Comparison of ENCODE assay signal across 9 cellular contexts in genomic region chr6:163756079-163756478, GRCh38.
A peak's percentile ranks its signal among the peaks of the same experiment; 100 is the strongest.
DNase-seq lines count a peak whose midpoint lies in the region; ATAC-seq and TF ChIP-seq lines count a peak whose summit lies in the region.
"Had no signal": no experiment of that assay in that cellular context is flagged by ENCODE, and none has a peak within 500 bp of the region (broad histone marks: within the 10 kb centered on the region; RNA-seq: fewer than 3 reads in every experiment).

No MANE protein-coding gene starts in this region.

- H3K36me3 Mint-ChIP-seq in Caco-2 (ENCODE audit: insufficient read depth, unreplicated experiment) (no peaks in the 10 kb centered on the region), progenitor cell of endocrine pancreas (ENCODE audit: insufficient read depth) (no peaks in the 10 kb centered on the region)

- no peaks in the 10 kb centered on the region for H3K27me3 ChIP-seq in right cardiac atrium (ENCODE audit: control insufficient read depth, insufficient read depth)
- no peaks in the 10 kb centered on the region for H3K27me3 ChIP-seq in Caco-2 (replicated peaks; ENCODE audit: control insufficient read depth, insufficient read depth, low read length)

- H3K4me1 Mint-ChIP-seq in Caco-2 (ENCODE audit: low read depth, unreplicated experiment) (no peaks in the 10 kb centered on the region), progenitor cell of endocrine pancreas (ENCODE audit: low read depth) (no peaks in the 10 kb centered on the region)

- peaks cover 27% of the 10 kb centered on the region for H3K9me3 Mint-ChIP-seq in Caco-2 (ENCODE audit: unreplicated experiment)
- peaks cover 4% of the 10 kb centered on the region for H3K9me3 Mint-ChIP-seq in progenitor cell of endocrine pancreas (ENCODE audit: low read depth)

- H3K27ac Mint-ChIP-seq in Caco-2 (ENCODE audit: unreplicated experiment): no peak overlapping the region
- no peak overlapping the region for H3K27ac Mint-ChIP-seq in progenitor cell of endocrine pancreas

- H3K4me3 ChIP-seq in right cardiac atrium (ENCODE audit: low read length) (no peak overlapping the region), Caco-2 (ENCODE audit: low read depth, low read length) (no peak overlapping the region)

- no peaks in the 10 kb centered on the region for H3K9me3 ChIP-seq in right cardiac atrium (ENCODE audit: control insufficient read depth, low read length)
- H3K9me3 ChIP-seq in Caco-2: no peaks in the 10 kb centered on the region

- H3K27ac ChIP-seq in right cardiac atrium (ENCODE audit: low read length): no peak overlapping the region

- BruUV-seq in Caco-2 (replicated peaks; lab: Mats Ljungman, UMichigan): no TSS peak

- 80% methylated on average over 4 of the region's 4 CpGs for WGBS in right cardiac atrium

- no peaks in the 10 kb centered on the region for H3K36me3 ChIP-seq in Caco-2 (ENCODE audit: control insufficient read depth, insufficient read depth, low read length)

- TF ChIP-seq CTCF in Caco-2 (IDR thresholded peaks at IDR 0.05; ENCODE audit: insufficient read depth in 1 of 2, low read depth in 1 of 2, low read length in 1 of 2, severe bottlenecking in 1 of 2, unreplicated experiment in 1 of 2) (no peak), progenitor cell of endocrine pancreas (IDR thresholded peaks at IDR 0.05; ENCODE audit: unreplicated experiment) (no peak)

- H3K4me1 ChIP-seq in right cardiac atrium (ENCODE audit: control insufficient read depth, insufficient read depth, low read length) (no peaks in the 10 kb centered on the region), Caco-2 (no peaks in the 10 kb centered on the region)

- ATAC-seq in GM18858 (IDR thresholded peaks at IDR 0.05; ENCODE audit: unreplicated experiment) (peak; percentile 100), GM21825 (IDR thresholded peaks at IDR 0.05; ENCODE audit: unreplicated experiment) (peak; percentile 100), HG03571 (IDR thresholded peaks at IDR 0.05; ENCODE audit: unreplicated experiment) (peak; percentile 100), right cardiac atrium (peak; percentile 23 to 53)

- POLR2A ChIA-PET in Caco-2 (lab: Charles Lee): no interaction called here

- H3K4me3 Mint-ChIP-seq in Caco-2 (ENCODE audit: unreplicated experiment) (no peak overlapping the region), progenitor cell of endocrine pancreas (ENCODE audit: low read depth) (no peak overlapping the region)

- DNase-seq in right cardiac atrium (no peak), Caco-2 (no peak), NCI-H1092 (lab: John Stamatoyannopoulos, UW) (no peak), progenitor cell of endocrine pancreas (ENCODE audit: low spot score, unreplicated experiment) (no peak)
- DNase-seq in stimulated activated CD4-positive, alpha-beta T cell treated with anti-CD3 and anti-CD28 coated beads, Interleukin-15, amount 100 ng/mL, for 24 hours: no peak
- DNase-seq: NCI-H2029 treated with DMSO at 0.1 percent for 48 hours had no signal

- CTCF ChIA-PET in Caco-2 (lab: Charles Lee): no interaction called here

- intact Hi-C loops in right cardiac atrium (cut with DNase I): no loop called here
- intact Hi-C loops in Caco-2 (cut with micrococcal nuclease; ENCODE audit: unreplicated experiment): no loop called here

- H3K27me3 Mint-ChIP-seq in Caco-2 (ENCODE audit: insufficient read depth, unreplicated experiment) (peaks cover 6% of the 10 kb centered on the region), progenitor cell of endocrine pancreas (peaks cover 31% of the 10 kb centered on the region)

Comparison
In these comparisons a context has a peak if more than half of its experiments do, and no peak if none do; other contexts are left out.
1. ATAC-seq: peak in every context shown above with its lines; median percentile 100 in GM18858; 100 in GM21825; 100 in HG03571; 38 in right cardiac atrium.